15 cellular contexts compared by ENCODE assay signal in the genomic region with DNA sequence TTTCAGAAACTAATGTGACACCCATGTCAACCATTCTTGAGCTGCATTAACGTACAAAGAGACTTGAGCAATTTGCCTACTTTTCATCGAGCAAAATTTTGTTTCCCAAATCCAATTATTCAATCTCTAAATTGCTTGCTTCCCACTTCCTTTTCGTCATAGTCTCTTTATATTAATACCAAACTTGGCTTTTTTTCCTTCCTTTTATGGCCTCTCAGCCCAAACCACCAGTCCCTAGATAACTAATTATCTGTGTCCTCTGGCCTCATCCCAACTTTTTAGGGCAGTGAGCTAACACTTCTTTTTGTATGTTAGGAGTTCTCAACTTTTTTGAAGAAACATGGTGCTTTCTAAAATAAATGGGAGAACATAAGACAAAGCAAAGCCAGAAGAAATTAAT.
"Had no signal": no experiment of that assay in that cellular context is flagged by ENCODE, and none has a peak within 500 bp of the region (broad histone marks: within the 10 kb centered on the region; RNA-seq: fewer than 3 reads in every experiment).

No MANE protein-coding gene starts in this region.

- H3K4me1 Mint-ChIP-seq: endodermal cell had no signal

- H3K36me3 ChIP-seq: breast epithelium, left lung, thoracic aorta, upper lobe of right lung had no signal

- H3K27me3 ChIP-seq: breast epithelium, upper lobe of right lung had no signal

- DNase-seq: activated CD4-positive, alpha-beta T cell treated with anti-CD3 and anti-CD28 coated beads, Interleukin-2, amount 50 U/mL, for 4 hours; activated naive CD4-positive, alpha-beta T cell; activated naive CD8-positive, alpha-beta T cell treated with anti-CD3 and anti-CD28 coated beads, Interleukin-2, amount 50 U/mL, for 24 hours; activated T-cell treated with anti-CD3 and anti-CD28 coated beads for 4 hours; aorta; endodermal cell; hippocampal formation; left lung; nucleus accumbens; posterior cingulate gyrus; retina; upper lobe of right lung had no signal

- H3K4me3 ChIP-seq: breast epithelium, left lung, thoracic aorta, upper lobe of right lung had no signal

- H3K9me3 ChIP-seq: breast epithelium, left lung, thoracic aorta, upper lobe of right lung had no signal

- H3K27ac ChIP-seq: breast epithelium, left lung, thoracic aorta, upper lobe of right lung had no signal

- H3K27ac Mint-ChIP-seq: endodermal cell had no signal

- H3K4me3 Mint-ChIP-seq: activated naive CD8-positive, alpha-beta T cell treated with anti-CD3 and anti-CD28 coated beads, Interleukin-2, amount 50 U/mL, for 24 hours; endodermal cell; stimulated activated naive CD8-positive, alpha-beta T cell treated with anti-CD3 and anti-CD28 coated beads, Interleukin-15, amount 100 ng/mL, for 72 hours had no signal

- H3K4me1 ChIP-seq: breast epithelium had no signal
